In genomic region chr3:94862703-94863102, GRCh38 we compare ENCODE assay signal across 8 cellular contexts.
A peak's percentile ranks its signal among the peaks of the same experiment; 100 is the strongest.
DNase-seq lines count a peak whose midpoint lies in the region; ATAC-seq and TF ChIP-seq lines count a peak whose summit lies in the region.

No MANE protein-coding gene starts in this region.

- H3K9me3 ChIP-seq in A673 (ENCODE audit: low read depth, low read length, poor library complexity, severe bottlenecking) (peaks cover 19% of the 10 kb centered on the region), MM.1S (replicated peaks; ENCODE audit: insufficient read depth, low read length) (no peaks in the 10 kb centered on the region)

- no peaks in the 10 kb centered on the region for H3F3A ChIP-seq in MM.1S (ENCODE audit: insufficient read depth, low read length)

- CTCF ChIA-PET in A673 (lab: Charles Lee) = interaction anchor here (0.6 kb wide), 1 partner anchor 128 kb away, joined by 3 read pairs; no protein-coding TSS in a partner anchor

- H3K4me2 ChIP-seq in MM.1S (ENCODE audit: low read depth, low read length) = no peak overlapping the region

- H3K36me3 ChIP-seq in A673 (ENCODE audit: insufficient read depth, low read length, poor library complexity, severe bottlenecking) (no peaks in the 10 kb centered on the region), MM.1S (replicated peaks; ENCODE audit: insufficient read depth, low read length) (no peaks in the 10 kb centered on the region)

- H3K4me3 ChIP-seq in A673 (ENCODE audit: low read depth, low read length, poor library complexity, severe bottlenecking) (no peak overlapping the region), MM.1S (ENCODE audit: low read length) (no peak overlapping the region)

- intact Hi-C loops in A673 (cut with micrococcal nuclease; ENCODE audit: unreplicated experiment) = no loop called here

- peak; percentile 55 for ATAC-seq in GM18870 (IDR thresholded peaks at IDR 0.05; ENCODE audit: unreplicated experiment)
- ATAC-seq in GM19463 (IDR thresholded peaks at IDR 0.05; ENCODE audit: unreplicated experiment) = no peak

- H3K27me3 ChIP-seq in A673 (replicated peaks; ENCODE audit: insufficient read depth, low read depth, low read length, poor library complexity) (no peaks in the 10 kb centered on the region), MM.1S (replicated peaks; ENCODE audit: insufficient read depth, low read length) (no peaks in the 10 kb centered on the region)

- H3K9ac ChIP-seq in MM.1S (ENCODE audit: low read length) = no peak overlapping the region

- H2AFZ ChIP-seq in MM.1S (ENCODE audit: low read length) = no peak overlapping the region

- DNase-seq in A673 (ENCODE audit: low spot score) (peak; percentile 21), MM.1S (peak; percentile 64), T47D (ENCODE audit: low read depth in 1 of 2, low spot score in 1 of 2) (peak; percentile 36 to 79), pons (ENCODE audit: low spot score) (peak; percentile 37), NCI-H128 (lab: John Stamatoyannopoulos, UW; ENCODE audit: unreplicated experiment) (no peak), NCI-H345 (lab: John Stamatoyannopoulos, UW) (no peak)

- H3K4me1 ChIP-seq in A673 (ENCODE audit: insufficient read depth, low read length, poor library complexity, severe bottlenecking) (no peaks in the 10 kb centered on the region), MM.1S (ENCODE audit: low read length) (no peaks in the 10 kb centered on the region)

- POLR2A ChIA-PET in A673 (lab: Charles Lee; ENCODE audit: low non-redundant PET) = no interaction called here

- no peaks in the 10 kb centered on the region for H3K9me2 ChIP-seq in MM.1S (replicated peaks; ENCODE audit: insufficient read depth, low read length)

- TF ChIP-seq CTCF in A673 (conservative IDR thresholded peaks at IDR 0.05; ENCODE audit: low read depth, low read length) (peak; percentile 39; the same call in 1 of the 2 replicates), MM.1S (IDR thresholded peaks at IDR 0.05; ENCODE audit: low read length) (peak; percentile 73)

- H4K20me1 ChIP-seq in MM.1S (ENCODE audit: insufficient read depth, low read length) = no peaks in the 10 kb centered on the region

- in situ Hi-C loops in T47D (cut with HindIII; ENCODE audit: low pct_unique_long_range_greater_than_20kb, low sequenced_read_pairs) = no loop called here

- BruUV-seq in A673 (replicated peaks; lab: Mats Ljungman, UMichigan) = no TSS peak

- H3K79me2 ChIP-seq in MM.1S (ENCODE audit: low read length) = no peaks in the 10 kb centered on the region

- H3K27ac ChIP-seq in A673 (ENCODE audit: low read depth, low read length, poor library complexity, severe bottlenecking) (no peak overlapping the region), MM.1S (ENCODE audit: low read length) (no peak overlapping the region)

Comparison
In these comparisons a context has a peak if more than half of its experiments do, and no peak if none do; other contexts are left out.
1. DNase-seq: peak in A673 (single experiment), MM.1S (single experiment), T47D (2 of 2) and pons (single experiment); none in NCI-H128 (single experiment) and NCI-H345 (single experiment).